8 cellular contexts compared by ENCODE assay signal in genomic region chr6:157034433-157035230, GRCh38.
DNase-seq lines count a peak whose midpoint lies in the region; ATAC-seq and TF ChIP-seq lines count a peak whose summit lies in the region.

No MANE protein-coding gene starts in this region.

- CTCF ChIA-PET in PC-3 (lab: Charles Lee), result interaction anchor here (0.5 kb wide), 1 partner anchor 348 kb away, joined by 3 read pairs; no protein-coding TSS in a partner anchor

- H3K27ac Mint-ChIP-seq in mesothelial cell of epicardium, result peak overlapping the region; percentile 56

- no peak overlapping the region for H3K4me3 Mint-ChIP-seq in mesothelial cell of epicardium

- ATAC-seq in PC-3 (peak; percentile 61), GM21619 (IDR thresholded peaks at IDR 0.05; ENCODE audit: unreplicated experiment) (no peak)

- H3K4me1 Mint-ChIP-seq in mesothelial cell of epicardium, result peaks cover 14% of the 10 kb centered on the region

- no TSS peak for BruUV-seq in PC-3 (replicated peaks; lab: Mats Ljungman, UMichigan)

- POLR2A ChIA-PET in PC-3 (lab: Charles Lee; ENCODE audit: unreplicated experiment), result no interaction called here

- TF ChIP-seq CTCF in DOHH2 (IDR thresholded peaks at IDR 0.05; ENCODE audit: low read depth, low read length, poor library complexity, severe bottlenecking) (peak; percentile 70), PC-3 (conservative IDR thresholded peaks at IDR 0.05; ENCODE audit: low read depth, low read length) (peak; percentile 67), mesothelial cell of epicardium (IDR thresholded peaks at IDR 0.05; ENCODE audit: unreplicated experiment) (peak; percentile 75)

- H3K27me3 ChIP-seq in DOHH2 (ENCODE audit: control insufficient read depth, low read length), result no peaks in the 10 kb centered on the region
- no peaks in the 10 kb centered on the region for H3K27me3 ChIP-seq in PC-3 (ENCODE audit: low read length)

- DNase-seq in HPDE6-E6E7 (ENCODE audit: extremely low spot score) (peak; percentile 32), PC-3 (peak; percentile 53), cerebellar cortex (ENCODE audit: low spot score) (peak; percentile 79), mesothelial cell of epicardium (ENCODE audit: low spot score in 2 of 2, unreplicated experiment in 2 of 2) (no peak)
- no peak for DNase-seq in NK-92 treated with Interleukin-12 subunit alpha and Interleukin-12 subunit beta, amount 100 ng/mL, for 24 hours (lab: John Stamatoyannopoulos, UW)
- no peak for DNase-seq in activated CD4-positive, alpha-beta T cell treated with anti-CD3 and anti-CD28 coated beads, Interleukin-2, amount 50 U/mL, for 48 hours

- H3K9ac ChIP-seq in PC-3 (ENCODE audit: low read length), result 0 out of 2 replicates have a peak overlapping the region, but pooled peaks have one; percentile 55

- H3K36me3 ChIP-seq in DOHH2 (ENCODE audit: control insufficient read depth, low read length) (peaks cover 14% of the 10 kb centered on the region), PC-3 (ENCODE audit: low read depth, low read length) (no peaks in the 10 kb centered on the region)

- H3K27ac ChIP-seq in DOHH2 (ENCODE audit: low read depth, low read length), result no peak overlapping the region
- no peak overlapping the region for H3K27ac ChIP-seq in PC-3 (ENCODE audit: low read length)

- H3K36me3 Mint-ChIP-seq in mesothelial cell of epicardium, result peaks cover under 1% of the 10 kb centered on the region

- H3K4me2 ChIP-seq in DOHH2 (ENCODE audit: low read length) (peak overlapping the region; percentile 75), PC-3 (ENCODE audit: low read length) (peak overlapping the region; percentile 86)

- H3F3A ChIP-seq in DOHH2 (ENCODE audit: control insufficient read depth, insufficient read depth) (peaks cover 12% of the 10 kb centered on the region; the same call in 1 of the 2 replicates), PC-3 (ENCODE audit: low read length, unreplicated experiment) (no peaks in the 10 kb centered on the region)

- no peaks in the 10 kb centered on the region for H3K27me3 Mint-ChIP-seq in mesothelial cell of epicardium (ENCODE audit: low read depth)

- H2AFZ ChIP-seq in PC-3 (ENCODE audit: low read length), result peak overlapping the region; percentile 71

- no peaks in the 10 kb centered on the region for H3K9me3 ChIP-seq in DOHH2 (ENCODE audit: control insufficient read depth, insufficient read depth, low read length)
- no peaks in the 10 kb centered on the region for H3K9me3 ChIP-seq in PC-3 (ENCODE audit: low read length)

- H3K79me2 ChIP-seq in DOHH2 (ENCODE audit: control insufficient read depth, low read length) (peaks cover 75% of the 10 kb centered on the region), PC-3 (ENCODE audit: low read length) (peaks cover 29% of the 10 kb centered on the region)

- H3K4me3 ChIP-seq in DOHH2 (ENCODE audit: low read length), result peak overlapping the region; percentile 14
- H3K4me3 ChIP-seq in PC-3 (ENCODE audit: low read length), result peak overlapping the region; percentile 71

- intact Hi-C loops in PC-3 (cut with micrococcal nuclease), result loop anchor here (1.0 to 5.0 kb wide), 3 partner anchors 114 to 252 kb away; no protein-coding TSS in a partner anchor

- H3K9me2 ChIP-seq in DOHH2 (replicated peaks; ENCODE audit: control insufficient read depth, low read length), result no peaks in the 10 kb centered on the region
- no peaks in the 10 kb centered on the region for H3K9me2 ChIP-seq in PC-3 (replicated peaks; ENCODE audit: low read length)

- H3K9me3 Mint-ChIP-seq in mesothelial cell of epicardium, result peaks cover under 1% of the 10 kb centered on the region

- H3K4me1 ChIP-seq in DOHH2 (ENCODE audit: control insufficient read depth, low read length) (peaks cover 33% of the 10 kb centered on the region), PC-3 (ENCODE audit: insufficient read depth, low read length) (peaks cover 23% of the 10 kb centered on the region)

- peaks cover 16% of the 10 kb centered on the region for H4K20me1 ChIP-seq in DOHH2 (ENCODE audit: control insufficient read depth, insufficient read depth, low read depth, low read length)
- H4K20me1 ChIP-seq in PC-3 (ENCODE audit: low read length), result no peaks in the 10 kb centered on the region

Comparison
In these comparisons a context has a peak if more than half of its experiments do, and no peak if none do; other contexts are left out.
1. DNase-seq: peak in HPDE6-E6E7 (single experiment), PC-3 (single experiment) and cerebellar cortex (single experiment); none in mesothelial cell of epicardium (0 of 2), NK-92 treated with Interleukin-12 subunit alpha and Interleukin-12 subunit beta, amount 100 ng/mL, for 24 hours (single experiment) and activated CD4-positive, alpha-beta T cell treated with anti-CD3 and anti-CD28 coated beads, Interleukin-2, amount 50 U/mL, for 48 hours (0 of 2).
2. Peak in every context shown above with its lines, with median percentiles within 50 percentile points of each other: CTCF ChIP-seq.